Comparison of ENCODE assay signal across 1 cellular context in the genomic region with DNA sequence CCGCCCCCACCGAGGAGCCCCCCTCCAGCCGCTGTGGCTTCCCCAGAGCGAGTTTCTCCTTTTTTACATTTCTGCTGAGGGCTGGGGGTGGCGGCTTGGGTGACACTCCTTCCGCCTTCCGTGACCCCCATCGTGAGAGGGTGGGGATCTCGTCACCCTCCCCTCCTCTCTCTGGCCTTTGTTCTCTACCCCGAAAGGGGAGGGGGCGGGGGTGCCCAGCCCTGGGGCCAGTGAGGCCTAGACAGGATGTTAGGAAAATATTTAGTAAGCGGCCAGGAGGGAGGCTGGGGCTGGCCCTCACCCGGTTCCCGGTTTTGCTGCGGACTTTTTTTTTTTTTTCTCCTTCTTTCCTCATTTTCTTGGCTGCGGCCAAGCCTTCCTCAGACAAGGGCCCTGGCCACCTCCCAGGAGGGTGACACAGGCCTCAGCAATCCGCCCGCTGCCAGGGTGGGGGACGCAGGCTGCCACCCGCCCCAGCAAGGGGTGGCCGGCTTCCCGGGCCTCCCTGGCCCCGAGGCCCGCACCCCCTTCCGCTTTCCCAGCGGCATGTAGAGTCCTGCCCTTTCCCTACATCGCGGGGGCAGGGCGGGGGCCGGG.
TF ChIP-seq lines count a peak whose summit lies in the region.

No MANE protein-coding gene starts in this region.

TF ChIP-seq in K562, 482 proteins besides CTCF, POLR2A, EP300 and RAD21 (continued from another document):
- TF ChIP-seq XRCC5 (IDR thresholded peaks at IDR 0.05; ENCODE audit: low read depth, low read length) (no peak), CBX1 (IDR thresholded peaks at IDR 0.05; ENCODE audit: low read depth) (no peak), MYNN (IDR thresholded peaks at IDR 0.05) (no peak), MYNN (CRISPR knock-in tag; IDR thresholded peaks at IDR 0.05) (no peak), SMAD4 (CRISPR knock-in tag; conservative IDR thresholded peaks at IDR 0.05) (peak; percentile 14; the same call in 1 of the 2 replicates), ETV6 (IDR thresholded peaks at IDR 0.05; ENCODE audit: borderline replicate concordance in 1 of 2, low read depth in 2 of 2, low read length in 1 of 2) (no peak), ETV6 (CRISPR knock-in tag; IDR thresholded peaks at IDR 0.05; ENCODE audit: borderline replicate concordance) (no peak), ZNF668 (CRISPR knock-in tag; IDR thresholded peaks at IDR 0.05) (no peak), ELF1 (tag; IDR thresholded peaks at IDR 0.05) (0 out of 2 replicates have a peak, but pooled peaks have one; percentile 14), STAT5B (CRISPR knock-in tag; IDR thresholded peaks at IDR 0.05) (no peak), KAT7 (CRISPR knock-in tag; IDR thresholded peaks at IDR 0.05; ENCODE audit: borderline replicate concordance) (no peak), ILF3 (IDR thresholded peaks at IDR 0.05; ENCODE audit: borderline replicate concordance) (no peak), C11orf30 (IDR thresholded peaks at IDR 0.05; ENCODE audit: low read depth) (no peak), ZBTB17 (CRISPR knock-in tag; IDR thresholded peaks at IDR 0.05) (no peak), XRCC3 (IDR thresholded peaks at IDR 0.05) (no peak), BRD9 (IDR thresholded peaks at IDR 0.05; ENCODE audit: low read depth, partially characterized antibody) (no peak), POLR2H (tag; IDR thresholded peaks at IDR 0.05; ENCODE audit: low read depth) (no peak)
- TF ChIP-seq, protein P1, sequence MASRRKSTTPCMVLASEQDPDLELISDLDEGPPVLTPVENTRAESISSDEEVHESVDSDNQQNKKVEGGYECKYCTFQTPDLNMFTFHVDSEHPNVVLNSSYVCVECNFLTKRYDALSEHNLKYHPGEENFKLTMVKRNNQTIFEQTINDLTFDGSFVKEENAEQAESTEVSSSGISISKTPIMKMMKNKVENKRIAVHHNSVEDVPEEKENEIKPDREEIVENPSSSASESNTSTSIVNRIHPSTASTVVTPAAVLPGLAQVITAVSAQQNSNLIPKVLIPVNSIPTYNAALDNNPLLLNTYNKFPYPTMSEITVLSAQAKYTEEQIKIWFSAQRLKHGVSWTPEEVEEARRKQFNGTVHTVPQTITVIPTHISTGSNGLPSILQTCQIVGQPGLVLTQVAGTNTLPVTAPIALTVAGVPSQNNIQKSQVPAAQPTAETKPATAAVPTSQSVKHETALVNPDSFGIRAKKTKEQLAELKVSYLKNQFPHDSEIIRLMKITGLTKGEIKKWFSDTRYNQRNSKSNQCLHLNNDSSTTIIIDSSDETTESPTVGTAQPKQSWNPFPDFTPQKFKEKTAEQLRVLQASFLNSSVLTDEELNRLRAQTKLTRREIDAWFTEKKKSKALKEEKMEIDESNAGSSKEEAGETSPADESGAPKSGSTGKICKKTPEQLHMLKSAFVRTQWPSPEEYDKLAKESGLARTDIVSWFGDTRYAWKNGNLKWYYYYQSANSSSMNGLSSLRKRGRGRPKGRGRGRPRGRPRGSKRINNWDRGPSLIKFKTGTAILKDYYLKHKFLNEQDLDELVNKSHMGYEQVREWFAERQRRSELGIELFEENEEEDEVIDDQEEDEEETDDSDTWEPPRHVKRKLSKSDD (conservative IDR thresholded peaks at IDR 0.05; ENCODE audit: low read length), result no peak
- TF ChIP-seq, protein P2, sequence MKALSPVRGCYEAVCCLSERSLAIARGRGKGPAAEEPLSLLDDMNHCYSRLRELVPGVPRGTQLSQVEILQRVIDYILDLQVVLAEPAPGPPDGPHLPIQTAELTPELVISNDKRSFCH (CRISPR knock-in tag; IDR thresholded peaks at IDR 0.05), result no peak
- TF ChIP-seq, protein P2 (tag; IDR thresholded peaks at IDR 0.05), result no peak
- TF ChIP-seq, protein P3, sequence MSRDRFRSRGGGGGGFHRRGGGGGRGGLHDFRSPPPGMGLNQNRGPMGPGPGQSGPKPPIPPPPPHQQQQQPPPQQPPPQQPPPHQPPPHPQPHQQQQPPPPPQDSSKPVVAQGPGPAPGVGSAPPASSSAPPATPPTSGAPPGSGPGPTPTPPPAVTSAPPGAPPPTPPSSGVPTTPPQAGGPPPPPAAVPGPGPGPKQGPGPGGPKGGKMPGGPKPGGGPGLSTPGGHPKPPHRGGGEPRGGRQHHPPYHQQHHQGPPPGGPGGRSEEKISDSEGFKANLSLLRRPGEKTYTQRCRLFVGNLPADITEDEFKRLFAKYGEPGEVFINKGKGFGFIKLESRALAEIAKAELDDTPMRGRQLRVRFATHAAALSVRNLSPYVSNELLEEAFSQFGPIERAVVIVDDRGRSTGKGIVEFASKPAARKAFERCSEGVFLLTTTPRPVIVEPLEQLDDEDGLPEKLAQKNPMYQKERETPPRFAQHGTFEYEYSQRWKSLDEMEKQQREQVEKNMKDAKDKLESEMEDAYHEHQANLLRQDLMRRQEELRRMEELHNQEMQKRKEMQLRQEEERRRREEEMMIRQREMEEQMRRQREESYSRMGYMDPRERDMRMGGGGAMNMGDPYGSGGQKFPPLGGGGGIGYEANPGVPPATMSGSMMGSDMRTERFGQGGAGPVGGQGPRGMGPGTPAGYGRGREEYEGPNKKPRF (IDR thresholded peaks at IDR 0.05; ENCODE audit: low read depth, low read length), result no peak
- TF ChIP-seq, protein P4, sequence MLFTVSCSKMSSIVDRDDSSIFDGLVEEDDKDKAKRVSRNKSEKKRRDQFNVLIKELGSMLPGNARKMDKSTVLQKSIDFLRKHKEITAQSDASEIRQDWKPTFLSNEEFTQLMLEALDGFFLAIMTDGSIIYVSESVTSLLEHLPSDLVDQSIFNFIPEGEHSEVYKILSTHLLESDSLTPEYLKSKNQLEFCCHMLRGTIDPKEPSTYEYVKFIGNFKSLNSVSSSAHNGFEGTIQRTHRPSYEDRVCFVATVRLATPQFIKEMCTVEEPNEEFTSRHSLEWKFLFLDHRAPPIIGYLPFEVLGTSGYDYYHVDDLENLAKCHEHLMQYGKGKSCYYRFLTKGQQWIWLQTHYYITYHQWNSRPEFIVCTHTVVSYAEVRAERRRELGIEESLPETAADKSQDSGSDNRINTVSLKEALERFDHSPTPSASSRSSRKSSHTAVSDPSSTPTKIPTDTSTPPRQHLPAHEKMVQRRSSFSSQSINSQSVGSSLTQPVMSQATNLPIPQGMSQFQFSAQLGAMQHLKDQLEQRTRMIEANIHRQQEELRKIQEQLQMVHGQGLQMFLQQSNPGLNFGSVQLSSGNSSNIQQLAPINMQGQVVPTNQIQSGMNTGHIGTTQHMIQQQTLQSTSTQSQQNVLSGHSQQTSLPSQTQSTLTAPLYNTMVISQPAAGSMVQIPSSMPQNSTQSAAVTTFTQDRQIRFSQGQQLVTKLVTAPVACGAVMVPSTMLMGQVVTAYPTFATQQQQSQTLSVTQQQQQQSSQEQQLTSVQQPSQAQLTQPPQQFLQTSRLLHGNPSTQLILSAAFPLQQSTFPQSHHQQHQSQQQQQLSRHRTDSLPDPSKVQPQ (CRISPR knock-in tag; IDR thresholded peaks at IDR 0.05; ENCODE audit: borderline replicate concordance), result no peak
- TF ChIP-seq, protein P5, sequence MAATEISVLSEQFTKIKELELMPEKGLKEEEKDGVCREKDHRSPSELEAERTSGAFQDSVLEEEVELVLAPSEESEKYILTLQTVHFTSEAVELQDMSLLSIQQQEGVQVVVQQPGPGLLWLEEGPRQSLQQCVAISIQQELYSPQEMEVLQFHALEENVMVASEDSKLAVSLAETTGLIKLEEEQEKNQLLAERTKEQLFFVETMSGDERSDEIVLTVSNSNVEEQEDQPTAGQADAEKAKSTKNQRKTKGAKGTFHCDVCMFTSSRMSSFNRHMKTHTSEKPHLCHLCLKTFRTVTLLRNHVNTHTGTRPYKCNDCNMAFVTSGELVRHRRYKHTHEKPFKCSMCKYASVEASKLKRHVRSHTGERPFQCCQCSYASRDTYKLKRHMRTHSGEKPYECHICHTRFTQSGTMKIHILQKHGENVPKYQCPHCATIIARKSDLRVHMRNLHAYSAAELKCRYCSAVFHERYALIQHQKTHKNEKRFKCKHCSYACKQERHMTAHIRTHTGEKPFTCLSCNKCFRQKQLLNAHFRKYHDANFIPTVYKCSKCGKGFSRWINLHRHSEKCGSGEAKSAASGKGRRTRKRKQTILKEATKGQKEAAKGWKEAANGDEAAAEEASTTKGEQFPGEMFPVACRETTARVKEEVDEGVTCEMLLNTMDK (IDR thresholded peaks at IDR 0.05; ENCODE audit: borderline replicate concordance, insufficient read depth, low read depth, low read length, poor library complexity, severe bottlenecking), result no peak
- TF ChIP-seq, protein P6, sequence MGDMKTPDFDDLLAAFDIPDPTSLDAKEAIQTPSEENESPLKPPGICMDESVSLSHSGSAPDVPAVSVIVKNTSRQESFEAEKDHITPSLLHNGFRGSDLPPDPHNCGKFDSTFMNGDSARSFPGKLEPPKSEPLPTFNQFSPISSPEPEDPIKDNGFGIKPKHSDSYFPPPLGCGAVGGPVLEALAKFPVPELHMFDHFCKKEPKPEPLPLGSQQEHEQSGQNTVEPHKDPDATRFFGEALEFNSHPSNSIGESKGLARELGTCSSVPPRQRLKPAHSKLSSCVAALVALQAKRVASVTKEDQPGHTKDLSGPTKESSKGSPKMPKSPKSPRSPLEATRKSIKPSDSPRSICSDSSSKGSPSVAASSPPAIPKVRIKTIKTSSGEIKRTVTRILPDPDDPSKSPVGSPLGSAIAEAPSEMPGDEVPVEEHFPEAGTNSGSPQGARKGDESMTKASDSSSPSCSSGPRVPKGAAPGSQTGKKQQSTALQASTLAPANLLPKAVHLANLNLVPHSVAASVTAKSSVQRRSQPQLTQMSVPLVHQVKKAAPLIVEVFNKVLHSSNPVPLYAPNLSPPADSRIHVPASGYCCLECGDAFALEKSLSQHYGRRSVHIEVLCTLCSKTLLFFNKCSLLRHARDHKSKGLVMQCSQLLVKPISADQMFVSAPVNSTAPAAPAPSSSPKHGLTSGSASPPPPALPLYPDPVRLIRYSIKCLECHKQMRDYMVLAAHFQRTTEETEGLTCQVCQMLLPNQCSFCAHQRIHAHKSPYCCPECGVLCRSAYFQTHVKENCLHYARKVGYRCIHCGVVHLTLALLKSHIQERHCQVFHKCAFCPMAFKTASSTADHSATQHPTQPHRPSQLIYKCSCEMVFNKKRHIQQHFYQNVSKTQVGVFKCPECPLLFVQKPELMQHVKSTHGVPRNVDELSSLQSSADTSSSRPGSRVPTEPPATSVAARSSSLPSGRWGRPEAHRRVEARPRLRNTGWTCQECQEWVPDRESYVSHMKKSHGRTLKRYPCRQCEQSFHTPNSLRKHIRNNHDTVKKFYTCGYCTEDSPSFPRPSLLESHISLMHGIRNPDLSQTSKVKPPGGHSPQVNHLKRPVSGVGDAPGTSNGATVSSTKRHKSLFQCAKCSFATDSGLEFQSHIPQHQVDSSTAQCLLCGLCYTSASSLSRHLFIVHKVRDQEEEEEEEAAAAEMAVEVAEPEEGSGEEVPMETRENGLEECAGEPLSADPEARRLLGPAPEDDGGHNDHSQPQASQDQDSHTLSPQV (IDR thresholded peaks at IDR 0.05), result no peak
TF ChIP-seq in K562: peak in this region for 20.
